8 cellular contexts compared by ENCODE assay signal in genomic region chr18:49016648-49017539, GRCh38.
DNase-seq lines count a peak whose midpoint lies in the region; ATAC-seq, FAIRE-seq and TF ChIP-seq lines count a peak whose summit lies in the region.

No MANE protein-coding gene starts in this region.

- no peak for FAIRE-seq in K562 (lab: Jason Lieb, UNC)
- no peak for FAIRE-seq in HepG2 (lab: Jason Lieb, UNC)

- H4K20me1 ChIP-seq in K562 (replicated peaks; ENCODE audit: control insufficient read depth, insufficient read depth, low read length): no peaks in the 10 kb centered on the region
- H4K20me1 ChIP-seq in HepG2 (ENCODE audit: insufficient read depth, low read length): no peaks in the 10 kb centered on the region

- TF ChIP-seq RAD21 in K562 (CRISPR knock-in tag; conservative IDR thresholded peaks at IDR 0.05 in 1 of 2, IDR thresholded peaks at IDR 0.05 in 1 of 2): peak in 1 of 2 experiments; percentile 16; a peak in 1 of 4 replicates
- 0 out of 2 replicates have a peak, but pooled peaks have one; percentile 25 for TF ChIP-seq RAD21 in HepG2 (CRISPR knock-in tag; IDR thresholded peaks at IDR 0.05)

- intact Hi-C loops in A673 (cut with micrococcal nuclease; ENCODE audit: unreplicated experiment): no loop called here
- intact Hi-C loops in K562 (cut with micrococcal nuclease): no loop called here
- intact Hi-C loops in HepG2 (cut with micrococcal nuclease; ENCODE audit: unreplicated experiment): no loop called here

- H3K79me2 ChIP-seq in K562 (ENCODE audit: control insufficient read depth, insufficient read depth, low read length) (no peaks in the 10 kb centered on the region), HepG2 (ENCODE audit: insufficient read depth, low read length) (no peaks in the 10 kb centered on the region)

- H3K27ac Mint-ChIP-seq in HFFc6 (peak overlapping the region; percentile 88), T-helper 17 cell (no peak overlapping the region)

- H3K4me3 Mint-ChIP-seq in HFFc6 (peak overlapping the region; percentile 59), T-helper 17 cell (no peak overlapping the region)

- POLR2A ChIA-PET in A673 (lab: Charles Lee; ENCODE audit: low non-redundant PET) (interaction anchor here (0.7 kb wide), 1 partner anchor 371 kb away, joined by 3 read pairs; no protein-coding TSS in a partner anchor), K562 (lab: Yijun Ruan, JAX) (interaction anchor here (0.6 to 0.8 kb wide), 3 partner anchors 10 to 320 kb away, joined by 3 read pairs; no protein-coding TSS in a partner anchor), HepG2 (lab: Yijun Ruan, JAX) (interaction anchor here (0.8 to 1.9 kb wide), 3 partner anchors 64 to 123 kb away, joined by 3 to 6 read pairs (median 3); no protein-coding TSS in a partner anchor)

- H3K9me1 ChIP-seq in K562 (ENCODE audit: control insufficient read depth, insufficient read depth, low read length): no peaks in the 10 kb centered on the region

- H3K36me3 Mint-ChIP-seq in HFFc6 (ENCODE audit: low read depth): no peaks in the 10 kb centered on the region
- H3K36me3 Mint-ChIP-seq in T-helper 17 cell (ENCODE audit: low read depth): no peaks in the 10 kb centered on the region

- ATAC-seq in K562 (peak; percentile 65), HepG2 (peak; percentile 62), T-helper 17 cell (no peak)

- H3K27me3 ChIP-seq in A673 (replicated peaks; ENCODE audit: insufficient read depth, low read depth, low read length, poor library complexity) (no peaks in the 10 kb centered on the region), K562 (ENCODE audit: control insufficient read depth in 2 of 2, insufficient read depth in 2 of 2, low read length in 2 of 2) (no peaks in the 10 kb centered on the region), HepG2 (ENCODE audit: control insufficient read depth in 1 of 2, insufficient read depth in 2 of 2, low read length in 2 of 2) (peaks cover 0 to 1% of the 10 kb centered on the region in 2 experiments; a peak in 2 of 5 replicates)

- CTCF ChIA-PET in A673 (lab: Charles Lee): no interaction called here
- CTCF ChIA-PET in K562 (lab: Yijun Ruan, JAX; ENCODE audit: low intra/inter-chr PET ratio): no interaction called here
- CTCF ChIA-PET in HepG2 (lab: Yijun Ruan, JAX; ENCODE audit: low intra/inter-chr PET ratio, low total read pairs): no interaction called here

- H3K4me1 Mint-ChIP-seq in HFFc6 (ENCODE audit: low read depth) (peaks cover 28% of the 10 kb centered on the region), T-helper 17 cell (peaks cover 2% of the 10 kb centered on the region)

- DNase-seq in A673 (ENCODE audit: low spot score) (peak; percentile 60), HFFc6 (peak; percentile 78), K562 (ENCODE audit: extremely low read depth in 1 of 4, low spot score in 3 of 4) (peak; percentile 18 to 50 (median 31)), HepG2 (ENCODE audit: low spot score) (peak; percentile 78), cerebellar nuclear complex (lab: John Stamatoyannopoulos, UW) (no peak), T-helper 17 cell (no peak), NCI-H1930 (lab: John Stamatoyannopoulos, UW) (no peak)
- no peak for DNase-seq in activated naive CD4-positive, alpha-beta T cell treated with Interleukin-2 at 50 U/mL for 16 hours

- H3K27ac ChIP-seq in A673 (ENCODE audit: low read depth, low read length, poor library complexity, severe bottlenecking): no peak overlapping the region
- H3K27ac ChIP-seq in K562 (ENCODE audit: extremely low read depth, low read depth, low read length): no peak overlapping the region
- H3K27ac ChIP-seq in HepG2 (ENCODE audit: extremely low read length, insufficient read depth, low read length): no peak overlapping the region

- H3K9me3 Mint-ChIP-seq in HFFc6: no peaks in the 10 kb centered on the region

- BruUV-seq in A673 (replicated peaks; lab: Mats Ljungman, UMichigan) (no TSS peak), K562 (replicated peaks; lab: Mats Ljungman, UMichigan) (no TSS peak), HepG2 (replicated peaks; lab: Mats Ljungman, UMichigan) (no TSS peak)

- TF ChIP-seq CTCF in A673 (conservative IDR thresholded peaks at IDR 0.05; ENCODE audit: low read depth, low read length) (no peak), HFFc6 (IDR thresholded peaks at IDR 0.05) (no peak), K562 (IDR thresholded peaks at IDR 0.05 in 2 of 3, conservative IDR thresholded peaks at IDR 0.05 in 1 of 3; ENCODE audit: insufficient read depth in 2 of 3, low read depth in 1 of 3, low read length in 3 of 3) (no peak), HepG2 (CRISPR knock-in tag; IDR thresholded peaks at IDR 0.05) (peak; percentile 33)

- H3K9me3 ChIP-seq in A673 (ENCODE audit: low read depth, low read length, poor library complexity, severe bottlenecking) (no peaks in the 10 kb centered on the region), K562 (replicated peaks; ENCODE audit: control insufficient read depth, insufficient read depth, low read depth, low read length) (no peaks in the 10 kb centered on the region), HepG2 (ENCODE audit: low read length) (no peaks in the 10 kb centered on the region), T-helper 17 cell (ENCODE audit: control insufficient read depth, low read length, poor library complexity, severe bottlenecking) (no peaks in the 10 kb centered on the region)

- in situ Hi-C loops in K562 (cut with MboI) (no loop called here), HepG2 (cut with HindIII; ENCODE audit: extremely low pct_ligation_motif_present, low pct_unique_long_range_greater_than_20kb) (no loop called here)

- H3K27me3 Mint-ChIP-seq in HFFc6 (ENCODE audit: insufficient read depth) (peaks cover 2% of the 10 kb centered on the region), T-helper 17 cell (no peaks in the 10 kb centered on the region)

- TF ChIP-seq EP300 in K562 (IDR thresholded peaks at IDR 0.05; ENCODE audit: low read length): no peak
- no peak for TF ChIP-seq EP300 in HepG2 (IDR thresholded peaks at IDR 0.05; ENCODE audit: low read depth in 2 of 2, low read length in 2 of 2)
- no peak for TF ChIP-seq EP300 in HepG2 (CRISPR knock-in tag; IDR thresholded peaks at IDR 0.05; ENCODE audit: borderline replicate concordance)

- H3K4me2 ChIP-seq in K562 (ENCODE audit: insufficient read depth, low read length) (no peak overlapping the region), HepG2 (ENCODE audit: low read depth, low read length) (peak overlapping the region; percentile 66)

- H3K9ac ChIP-seq in K562 (ENCODE audit: insufficient read depth in 1 of 2, low read depth in 2 of 2, low read length in 2 of 2): peak overlapping the region in 1 of 2 experiments; percentile 74; a peak in 1 of 4 replicates
- no peak overlapping the region for H3K9ac ChIP-seq in HepG2 (ENCODE audit: insufficient read depth, low read depth, low read length)

- H3K4me1 ChIP-seq in A673 (ENCODE audit: insufficient read depth, low read length, poor library complexity, severe bottlenecking) (no peaks in the 10 kb centered on the region), K562 (replicated peaks in 1 of 2; ENCODE audit: control insufficient read depth in 2 of 2, insufficient read depth in 2 of 2, low read length in 2 of 2) (peaks cover 6 to 35% of the 10 kb centered on the region in 2 experiments; a peak in 4 of 5 replicates), HepG2 (ENCODE audit: insufficient read depth, low read length) (peaks cover 57% of the 10 kb centered on the region)

- TF ChIP-seq POLR2A in K562 (conservative IDR thresholded peaks at IDR 0.05) (no peak), HepG2 (IDR thresholded peaks at IDR 0.05; ENCODE audit: insufficient read depth in 1 of 2, low read depth in 2 of 2, low read length in 2 of 2) (no peak)

- no peak overlapping the region for H3K4me3 ChIP-seq in A673 (ENCODE audit: low read depth, low read length, poor library complexity, severe bottlenecking)
- H3K4me3 ChIP-seq in K562: no peak overlapping the region
- H3K4me3 ChIP-seq in HepG2 (replicated peaks in 1 of 3; ENCODE audit: insufficient read depth in 1 of 3, low read depth in 2 of 3, low read length in 3 of 3): peak overlapping the region in 1 of 3 experiments; percentile 54; a peak in 1 of 6 replicates

- H2AFZ ChIP-seq in K562 (ENCODE audit: low read depth, low read length) (no peak overlapping the region), HepG2 (ENCODE audit: low read length) (no peak overlapping the region)

- H3K36me3 ChIP-seq in A673 (ENCODE audit: insufficient read depth, low read length, poor library complexity, severe bottlenecking) (no peaks in the 10 kb centered on the region), K562 (ENCODE audit: control insufficient read depth, insufficient read depth, low read length) (no peaks in the 10 kb centered on the region), HepG2 (replicated peaks in 1 of 2; ENCODE audit: control insufficient read depth in 1 of 2, insufficient read depth in 2 of 2, low read length in 2 of 2) (no peaks in the 10 kb centered on the region)

- WGBS in K562 (ENCODE audit: insufficient coverage, low coverage, missing lambda C conversion rate): 3% methylated on average over 5 of the region's 21 CpGs
- WGBS in HepG2 (ENCODE audit: low lambda C conversion rate): 11% methylated on average over 10 of the region's 21 CpGs

TF ChIP-seq in K562, 482 proteins besides CTCF, POLR2A, EP300 and RAD21 (continues in another document):
- TF ChIP-seq NFATC3 (IDR thresholded peaks at IDR 0.05) (no peak), GATAD2B (IDR thresholded peaks at IDR 0.05; ENCODE audit: borderline replicate concordance) (no peak), DLX4 (CRISPR knock-in tag; IDR thresholded peaks at IDR 0.05) (no peak)

TF ChIP-seq in HepG2, 621 proteins besides CTCF, POLR2A, EP300 and RAD21 (continues in another document):
- TF ChIP-seq NR2F6 (IDR thresholded peaks at IDR 0.05) (0 out of 2 replicates have a peak, but pooled peaks have one; percentile 32), NR2F6 (CRISPR knock-in tag; IDR thresholded peaks at IDR 0.05) (peak; percentile 43; the same call in 1 of the 2 replicates), TBX2 (CRISPR knock-in tag; IDR thresholded peaks at IDR 0.05; ENCODE audit: borderline replicate concordance) (0 out of 2 replicates have a peak, but pooled peaks have one; percentile 56), ESRRA (CRISPR knock-in tag; IDR thresholded peaks at IDR 0.05; ENCODE audit: low read depth) (no peak), CSRNP2 (CRISPR knock-in tag; conservative IDR thresholded peaks at IDR 0.05; ENCODE audit: low read depth) (no peak), ZNF274 (CRISPR knock-in tag; IDR thresholded peaks at IDR 0.05) (no peak), MYC (CRISPR knock-in tag; IDR thresholded peaks at IDR 0.05; ENCODE audit: borderline replicate concordance) (peak; percentile 40; the same call in 1 of the 2 replicates)

Comparison
In these comparisons a context has a peak if more than half of its experiments do, and no peak if none do; other contexts are left out.
1. DNase-seq: peak in A673 (single experiment), HFFc6 (single experiment), K562 (4 of 4) and HepG2 (single experiment); none in cerebellar nuclear complex (0 of 2), T-helper 17 cell (0 of 3), activated naive CD4-positive, alpha-beta T cell treated with Interleukin-2 at 50 U/mL for 16 hours (single experiment) and NCI-H1930 (0 of 2).